Comparison of ENCODE assay signal across 18 cellular contexts in the genomic region with DNA sequence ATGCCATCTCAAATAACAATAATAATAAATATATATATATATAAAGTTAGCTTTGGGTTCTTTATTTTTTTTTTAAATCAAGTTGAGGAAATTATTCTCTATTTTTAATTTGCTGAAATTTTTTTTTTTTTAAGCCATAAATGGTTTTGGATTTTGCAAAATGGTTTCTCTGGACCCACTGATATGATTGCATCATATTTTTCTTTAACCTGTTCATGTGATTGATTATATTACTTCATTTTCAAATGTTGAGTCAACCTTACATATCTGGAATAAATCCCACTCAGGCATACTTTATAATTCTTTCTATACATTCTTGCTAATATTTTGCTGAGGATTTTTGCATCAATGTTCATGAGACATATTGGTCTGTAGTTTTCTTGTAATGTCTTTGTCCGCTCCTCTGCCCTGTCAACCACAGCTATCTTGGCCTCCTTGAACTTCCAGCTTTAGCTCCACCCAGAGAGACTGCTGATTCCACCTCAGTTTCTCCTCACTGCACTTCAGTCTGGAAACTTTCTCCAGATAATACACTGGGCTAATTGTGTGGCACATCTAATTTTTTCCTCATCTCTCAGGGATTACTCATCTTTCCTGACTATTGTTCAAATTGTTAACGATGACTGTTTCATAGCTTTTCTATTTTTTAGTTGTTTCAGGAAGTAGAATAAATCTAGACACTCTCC.
DNase-seq lines count a peak whose midpoint lies in the region; ATAC-seq and TF ChIP-seq lines count a peak whose summit lies in the region.
"Had no signal": no experiment of that assay in that cellular context is flagged by ENCODE, and none has a peak within 500 bp of the region (broad histone marks: within the 10 kb centered on the region; RNA-seq: fewer than 3 reads in every experiment).

No MANE protein-coding gene starts in this region.

- H3K27ac ChIP-seq in A673 (ENCODE audit: low read depth, low read length, poor library complexity, severe bottlenecking), result no peak overlapping the region
- H3K27ac ChIP-seq: adrenal gland, left lung, parathyroid adenoma, SK-N-MC had no signal

- DNase-seq in A673 (ENCODE audit: low spot score), result peak; percentile 30
- peak; percentile 34 for DNase-seq in HCEC 1CT
- peak; percentile 42 for DNase-seq in fibroblast of pulmonary artery (ENCODE audit: low read depth)
- no peak for DNase-seq in NCI-H524 treated with DMSO at 0.1 percent for 48 hours (lab: John Stamatoyannopoulos, UW)
- no peak for DNase-seq in activated naive CD4-positive, alpha-beta T cell treated with anti-CD3 and anti-CD28 coated beads, Interleukin-2, amount 50 U/mL, for 16 hours
- DNase-seq in head of caudate nucleus, result no peak
- DNase-seq: activated T-cell treated with anti-CD3 and anti-CD28 coated beads, Interleukin-2, amount 50 U/mL, for 48 hours; adrenal gland; hippocampal formation; left lung; NCI-H1436; NCI-H446; stimulated activated naive CD8-positive, alpha-beta T cell treated with anti-CD3 and anti-CD28 coated beads, Interleukin-15, Interleukin-2, amounts not matched to agents 100 U/mL and 50 U/mL, for 24 hours had no signal

- no peak for TF ChIP-seq CTCF in A673 (conservative IDR thresholded peaks at IDR 0.05; ENCODE audit: low read depth, low read length)
- no peak for TF ChIP-seq CTCF in fibroblast of pulmonary artery (IDR thresholded peaks at IDR 0.05; ENCODE audit: low read length, missing control alignments)

- no peaks in the 10 kb centered on the region for H3K27me3 ChIP-seq in A673 (replicated peaks; ENCODE audit: insufficient read depth, low read depth, low read length, poor library complexity)
- H3K27me3 ChIP-seq: adrenal gland, left lung had no signal

- CTCF ChIA-PET in A673 (lab: Charles Lee), result no interaction called here

- H3K4me1 ChIP-seq in A673 (ENCODE audit: insufficient read depth, low read length, poor library complexity, severe bottlenecking), result peaks cover 5% of the 10 kb centered on the region
- H3K4me1 ChIP-seq: adrenal gland, left lung, parathyroid adenoma had no signal

- H3K36me3 ChIP-seq in A673 (ENCODE audit: insufficient read depth, low read length, poor library complexity, severe bottlenecking), result no peaks in the 10 kb centered on the region
- H3K36me3 ChIP-seq: adrenal gland, left lung had no signal

- intact Hi-C loops in A673 (cut with micrococcal nuclease; ENCODE audit: unreplicated experiment), result no loop called here
- intact Hi-C loops in head of caudate nucleus (cut with DNase I), result no loop called here

- ATAC-seq in SK-N-SH treated with all-trans-retinoic acid at 6 μM for 48 hours (peak; percentile 38), GM18873 (IDR thresholded peaks at IDR 0.05; ENCODE audit: low FRiP score, unreplicated experiment) (no peak)
- ATAC-seq: esophagus mucosa; left lung; stimulated activated naive CD8-positive, alpha-beta T cell treated with anti-CD3 and anti-CD28 coated beads, Interleukin-15, Interleukin-2, amounts not matched to agents 100 U/mL and 50 U/mL, for 24 hours had no signal

- POLR2A ChIA-PET in A673 (lab: Charles Lee; ENCODE audit: low non-redundant PET), result no interaction called here

- H3K4me3 ChIP-seq in A673 (ENCODE audit: low read depth, low read length, poor library complexity, severe bottlenecking), result no peak overlapping the region
- H3K4me3 ChIP-seq in fibroblast of pulmonary artery (replicated peaks; ENCODE audit: low read depth, low read length), result no peak overlapping the region
- H3K4me3 ChIP-seq: adrenal gland, left lung, SK-N-MC had no signal

- BruUV-seq in A673 (replicated peaks; lab: Mats Ljungman, UMichigan), result no TSS peak

- H3K9me3 ChIP-seq in A673 (ENCODE audit: low read depth, low read length, poor library complexity, severe bottlenecking), result no peaks in the 10 kb centered on the region
- H3K9me3 ChIP-seq: adrenal gland, left lung had no signal

TF ChIP-seq in SK-N-SH treated with all-trans-retinoic acid at 6 μM for 48 hours, 23 proteins besides CTCF, POLR2A, EP300 and RAD21:
- no peak for TF ChIP-seq BACH2 (CRISPR knock-in tag; IDR thresholded peaks at IDR 0.05; ENCODE audit: borderline replicate concordance)
- TF ChIP-seq, protein P1, sequence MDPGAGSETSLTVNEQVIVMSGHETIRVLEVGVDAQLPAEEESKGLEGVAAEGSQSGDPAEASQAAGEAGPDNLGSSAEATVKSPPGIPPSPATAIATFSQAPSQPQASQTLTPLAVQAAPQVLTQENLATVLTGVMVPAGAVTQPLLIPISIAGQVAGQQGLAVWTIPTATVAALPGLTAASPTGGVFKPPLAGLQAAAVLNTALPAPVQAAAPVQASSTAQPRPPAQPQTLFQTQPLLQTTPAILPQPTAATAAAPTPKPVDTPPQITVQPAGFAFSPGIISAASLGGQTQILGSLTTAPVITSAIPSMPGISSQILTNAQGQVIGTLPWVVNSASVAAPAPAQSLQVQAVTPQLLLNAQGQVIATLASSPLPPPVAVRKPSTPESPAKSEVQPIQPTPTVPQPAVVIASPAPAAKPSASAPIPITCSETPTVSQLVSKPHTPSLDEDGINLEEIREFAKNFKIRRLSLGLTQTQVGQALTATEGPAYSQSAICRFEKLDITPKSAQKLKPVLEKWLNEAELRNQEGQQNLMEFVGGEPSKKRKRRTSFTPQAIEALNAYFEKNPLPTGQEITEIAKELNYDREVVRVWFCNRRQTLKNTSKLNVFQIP (CRISPR knock-in tag; IDR thresholded peaks at IDR 0.05; ENCODE audit: borderline replicate concordance, low read depth), result no peak

Comparison
In these comparisons a context has a peak if more than half of its experiments do, and no peak if none do; other contexts are left out.
1. DNase-seq: peak in A673 (single experiment), HCEC 1CT (single experiment) and fibroblast of pulmonary artery (single experiment); none in NCI-H524 treated with DMSO at 0.1 percent for 48 hours (single experiment), activated naive CD4-positive, alpha-beta T cell treated with anti-CD3 and anti-CD28 coated beads, Interleukin-2, amount 50 U/mL, for 16 hours (single experiment) and head of caudate nucleus (0 of 42).